In the genomic region with DNA sequence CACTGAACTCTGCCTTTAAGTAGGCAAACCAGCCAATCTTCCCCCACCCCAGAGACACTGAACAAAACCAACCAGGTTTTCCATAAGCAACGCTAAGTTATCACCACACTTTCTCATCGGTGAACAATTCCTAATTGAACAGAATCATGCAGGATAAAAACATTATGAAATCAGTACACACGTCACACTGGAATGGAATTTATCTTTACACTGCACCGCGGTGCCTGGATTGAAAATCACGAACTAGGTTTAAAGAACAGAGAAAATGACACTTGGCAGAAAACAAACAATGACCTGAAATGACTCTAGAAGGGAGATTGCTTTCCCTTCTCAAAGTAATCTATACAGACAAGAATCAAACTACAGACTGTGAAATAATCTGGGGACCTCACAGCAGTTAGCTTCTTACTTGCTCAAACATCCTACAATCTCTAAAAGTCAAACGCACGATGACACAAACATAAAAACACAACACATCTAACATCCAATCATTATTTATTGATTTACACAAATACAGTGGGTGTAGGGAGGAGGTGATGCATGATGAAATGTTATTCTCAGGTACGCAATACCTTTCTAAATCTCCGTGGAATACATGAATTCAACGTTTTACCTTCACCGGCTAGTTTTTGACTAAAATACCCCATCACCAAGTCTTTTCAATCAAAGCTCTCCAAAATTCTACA, we compare ENCODE assay signal across 8 cellular contexts. TPM values are rescaled to one million over a fixed set of nuclear protein-coding genes. Genes with fewer than 3 reads are reported as not detected.
DNase-seq lines count a peak whose midpoint lies in the region; ATAC-seq, FAIRE-seq and TF ChIP-seq lines count a peak whose summit lies in the region.

No MANE protein-coding gene starts in this region.

- no peak for ATAC-seq in GM12878
- ATAC-seq in GM19397 (IDR thresholded peaks at IDR 0.05; ENCODE audit: unreplicated experiment): no peak

- TF ChIP-seq EP300 in GM12878 (IDR thresholded peaks at IDR 0.05; ENCODE audit: borderline replicate concordance in 1 of 2, control insufficient read depth in 1 of 2, low read depth in 2 of 2, low read length in 2 of 2) (no peak), transverse colon (IDR thresholded peaks at IDR 0.05; ENCODE audit: low read depth) (no peak)

- H3K4me3 ChIP-seq in HFF-Myc (replicated peaks; ENCODE audit: low read depth, low read length) (peak overlapping the region; percentile 98), GM12878 (peak overlapping the region; percentile 100), liver (ENCODE audit: low read depth in 1 of 3, low read length in 3 of 3) (peak overlapping the region; percentile 67 to 90 (median 69)), transverse colon (peak overlapping the region; percentile 71 to 96 (median 89))

- intact Hi-C loops in GM12878 (cut with micrococcal nuclease; ENCODE audit: unreplicated experiment) (loop anchor here (10.0 kb wide), 2 partner anchors 180 to 390 kb away; partner anchors contain the start of gene HP1BP3), transverse colon (cut with DNase I; ENCODE audit: low total_unique reads) (no loop called here)

- no peaks in the 10 kb centered on the region for H3K36me3 ChIP-seq in GM12878 (ENCODE audit: control insufficient read depth in 2 of 2, insufficient read depth in 2 of 2, low read length in 1 of 2)
- peaks cover 0 to 1% (median 0%) of the 10 kb centered on the region in 4 donors for H3K36me3 ChIP-seq in liver (ENCODE audit: control insufficient read depth in 4 of 4, insufficient read depth in 3 of 4, low read depth in 1 of 4, low read length in 3 of 4)
- H3K36me3 ChIP-seq in transverse colon: no peaks in the 10 kb centered on the region

- peak overlapping the region; percentile 77; the same call in 1 of the 2 replicates for H3K27ac ChIP-seq in 22Rv1
- peak overlapping the region; percentile 66 for H3K27ac ChIP-seq in GM12878 (ENCODE audit: control insufficient read depth, insufficient read depth)
- peak overlapping the region; percentile 90 to 96 for H3K27ac ChIP-seq in liver (ENCODE audit: low read depth in 1 of 2, low read length in 2 of 2)
- H3K27ac ChIP-seq in transverse colon: peak overlapping the region; percentile 95 to 98 (median 98)

- in situ Hi-C loops in GM12878 (cut with MboI) (no loop called here), transverse colon (cut with MboI; ENCODE audit: low pct_ligation_motif_present in 1 of 4, low pct_unique_long_range_greater_than_20kb in 1 of 4, low sequenced_read_pairs in 3 of 4) (loop anchor here in 1 of 4 donors (25.0 kb wide), 1 partner anchor 487 kb away; no protein-coding TSS in a partner anchor)

- TF ChIP-seq POLR2A in GM12878 (IDR thresholded peaks at IDR 0.05; ENCODE audit: low read depth, low read length) (no peak), transverse colon (IDR thresholded peaks at IDR 0.05) (no peak)

- peak overlapping the region; percentile 82 for H3K9ac ChIP-seq in GM12878 (ENCODE audit: control insufficient read depth, insufficient read depth, low read length)
- H3K9ac ChIP-seq in liver (ENCODE audit: low read depth in 1 of 2, low read length in 2 of 2): peak overlapping the region; percentile 51 to 60

- CTCF ChIA-PET in GM12878 (lab: Yijun Ruan, JAX): interaction anchor here (0.9 to 1.8 kb wide), 7 partner anchors 13 to 243 kb away, joined by 3 to 4 read pairs (median 3); no protein-coding TSS in a partner anchor

- H3K4me1 ChIP-seq in GM12878 (ENCODE audit: control insufficient read depth, insufficient read depth, low read length) (no peaks in the 10 kb centered on the region; the same call in 1 of the 2 replicates), liver (ENCODE audit: control insufficient read depth in 4 of 4, insufficient read depth in 4 of 4, low read length in 3 of 4) (peaks cover 2 to 25% (median 12%) of the 10 kb centered on the region in 4 donors), transverse colon (peaks cover 7 to 24% (median 20%) of the 10 kb centered on the region in 4 donors)

- peak overlapping the region; percentile 86 for H3K4me2 ChIP-seq in GM12878 (ENCODE audit: control insufficient read depth, insufficient read depth)

- peaks cover 39% of the 10 kb centered on the region for H3K79me2 ChIP-seq in GM12878 (ENCODE audit: control insufficient read depth, insufficient read depth, low read length)

- H3K9me3 ChIP-seq in GM12878 (replicated peaks; ENCODE audit: control insufficient read depth, insufficient read depth, low read length) (no peaks in the 10 kb centered on the region), liver (ENCODE audit: control insufficient read depth in 4 of 4, low read length in 3 of 4) (no peaks in the 10 kb centered on the region), transverse colon (no peaks in the 10 kb centered on the region)

- POLR2A ChIA-PET in GM12878 (lab: Charles Lee): interaction anchor here (0.6 to 1.5 kb wide), 4 partner anchors 161 to 395 kb away, joined by 3 to 5 read pairs (median 4); no protein-coding TSS in a partner anchor

- RAD21 ChIA-PET in GM12878 (lab: Charles Lee; ENCODE audit: unreplicated experiment): interaction anchor here (1.0 to 1.7 kb wide), 4 partner anchors 20 to 192 kb away, joined by 3 to 5 read pairs (median 3); no protein-coding TSS in a partner anchor

- no peaks in the 10 kb centered on the region for H3K27me3 ChIP-seq in GM12878 (replicated peaks in 1 of 2; ENCODE audit: control insufficient read depth in 2 of 2, insufficient read depth in 2 of 2, low read length in 1 of 2)
- no peaks in the 10 kb centered on the region for H3K27me3 ChIP-seq in liver (ENCODE audit: control insufficient read depth in 4 of 4, insufficient read depth in 4 of 4, low read length in 3 of 4)
- H3K27me3 ChIP-seq in transverse colon: no peaks in the 10 kb centered on the region

- no peak for TF ChIP-seq RAD21 in GM12878 (IDR thresholded peaks at IDR 0.05; ENCODE audit: insufficient read depth, low read depth, low read length)
- peak in 1 of 2 donors; percentile 1 for TF ChIP-seq RAD21 in liver (IDR thresholded peaks at IDR 0.05)

- 26% methylated on average over 12 of the region's 12 CpGs for WGBS in GM12878 (ENCODE audit: insufficient coverage, insufficient replicate concordance, low lambda C conversion rate, missing lambda C conversion rate)
- WGBS in liver: 9% methylated on average over 12 of the region's 12 CpGs
- WGBS in transverse colon (ENCODE audit: low coverage in 1 of 2), 2 donors: 6 to 17% methylated on average over 9 to 12 of the region's 12 CpGs

- BruUV-seq in GM12878 (replicated peaks; lab: Mats Ljungman, UMichigan): no TSS peak

- FAIRE-seq in GM12878 (lab: Jason Lieb, UNC): peak; percentile 78

- no peak overlapping the region for H2AFZ ChIP-seq in GM12878 (ENCODE audit: control insufficient read depth, low read depth, low read length)

- no peaks in the 10 kb centered on the region for H4K20me1 ChIP-seq in GM12878 (ENCODE audit: control insufficient read depth, insufficient read depth)

- TF ChIP-seq CTCF in 22Rv1 (IDR thresholded peaks at IDR 0.05) (no peak), HFF-Myc (IDR thresholded peaks at IDR 0.05; ENCODE audit: low read depth, low read length, missing control alignments) (no peak), GM12878 (IDR thresholded peaks at IDR 0.05 in 2 of 3, conservative IDR thresholded peaks at IDR 0.05 in 1 of 3; ENCODE audit: control insufficient read depth in 2 of 3, extremely low read depth in 1 of 3, insufficient read depth in 1 of 3, low read depth in 3 of 3, low read length in 3 of 3) (no peak), liver (IDR thresholded peaks at IDR 0.05; ENCODE audit: low read depth, low read length, missing input control) (no peak), transverse colon (IDR thresholded peaks at IDR 0.05) (no peak)

- SMC1A ChIA-PET in GM12878 (lab: Charles Lee; ENCODE audit: uncharacterized antibody, unreplicated experiment): interaction anchor here (0.8 to 1.6 kb wide), 8 partner anchors 10 to 210 kb away, joined by 3 to 7 read pairs (median 4); no protein-coding TSS in a partner anchor

- DNase-seq in HFF-Myc (ENCODE audit: extremely low read depth, low read depth) (no peak), GM12878 (ENCODE audit: low read depth, low spot score) (no peak), transverse colon (no peak), NCI-H524 treated with DMSO at 0.1 percent for 48 hours (lab: John Stamatoyannopoulos, UW) (no peak), NOMO-1 treated with dmso at 0.1 percent for 144 hours (lab: John Stamatoyannopoulos, UW; ENCODE audit: unreplicated experiment) (no peak)

TF ChIP-seq in GM12878, 131 proteins besides CTCF, POLR2A, EP300 and RAD21:
- TF ChIP-seq SUZ12 (IDR thresholded peaks at IDR 0.05; ENCODE audit: unreplicated experiment): no peak

TF ChIP-seq in liver, 16 proteins besides CTCF, POLR2A, EP300 and RAD21 (continues in another document):
- peak; percentile 14 for TF ChIP-seq SP1 (IDR thresholded peaks at IDR 0.05)
- TF ChIP-seq EGR1 (IDR thresholded peaks at IDR 0.05; ENCODE audit: low read depth in 2 of 2): no peak
- TF ChIP-seq TAF1 (conservative IDR thresholded peaks at IDR 0.05): peak; percentile 25
- TF ChIP-seq RXRA (IDR thresholded peaks at IDR 0.05): peak; percentile 78 to 81

RNA-seq across cellular contexts. Expression of gene EIF4G3, which starts 1.9 kb away (rescaled TPM):
- total RNA-seq in GM12878 (2013; cell fraction: nucleolus; rRNA removed): 112 and 114 TPM in 2 replicates
- total RNA-seq in GM12878 (2014; rRNA removed) (23.1 and 23.8 TPM in 2 replicates), GM12878 (2014; rRNA removed; fragmentation: Illumina TruSeq; extraction: Trizol) (38.2 and 39.0 TPM in 2 replicates), GM12878 (2021) (39.9 and 42.8 TPM in 2 replicates), liver (10 to 100 TPM; 12.5 to 22.8 TPM), transverse colon (100 to 1,000 TPM in 2 of 4 donors, 10 to 100 TPM in 2; 82.1 to 143 (median 101) TPM)
- polyA plus RNA-seq in GM12878 (2011; ENCODE audit: low read depth): 14.1 TPM
- polyA plus RNA-seq in GM12878 (2011; rRNA removed) (39.4 and 45.1 TPM in 2 replicates), GM12878 (2014; fragmentation: Illumina TruSeq; extraction: Trizol) (40.3 and 50.2 TPM in 2 replicates), GM12878 (2014; fragmentation: Nextera tagmentation; extraction: Ambion mirVana) (10 to 100 TPM in 1 of 2 experiments, 1 to 10 TPM in 1; 7.4 to 10.2 TPM), GM12878 (2014; rRNA removed) (32.0 and 34.3 TPM in 2 replicates), GM12878 (2016; fragmentation: Nextera tagmentation; extraction: Ambion mirVana) (10 to 100 TPM; 10.0 to 21.3 TPM), liver (10 to 100 TPM in 1 of 2 donors, 1 to 10 TPM in 1; 7.6 to 11.0 TPM)
- polyA plus RNA-seq in GM12878 (2011; cell fraction: cytosol; rRNA removed): 30.0 and 35.0 TPM in 2 replicates
- polyA plus RNA-seq in GM12878 (2011; cell fraction: nucleus; rRNA removed): 42.1 and 50.6 TPM in 2 replicates
- 18.3 and 18.9 TPM in 2 replicates for polyA plus RNA-seq in GM12878 (2012)
- polyA minus RNA-seq in GM12878 (2011; rRNA and poly(A)+ RNA removed): 40.9 and 45.5 TPM in 2 replicates
- 15.6 and 17.0 TPM in 2 replicates for polyA minus RNA-seq in GM12878 (2011; cell fraction: cytosol; rRNA and poly(A)+ RNA removed)
- polyA minus RNA-seq in GM12878 (2011; cell fraction: nucleus; rRNA and poly(A)+ RNA removed): 27.4 and 58.9 TPM in 2 replicates
